In the genomic region with DNA sequence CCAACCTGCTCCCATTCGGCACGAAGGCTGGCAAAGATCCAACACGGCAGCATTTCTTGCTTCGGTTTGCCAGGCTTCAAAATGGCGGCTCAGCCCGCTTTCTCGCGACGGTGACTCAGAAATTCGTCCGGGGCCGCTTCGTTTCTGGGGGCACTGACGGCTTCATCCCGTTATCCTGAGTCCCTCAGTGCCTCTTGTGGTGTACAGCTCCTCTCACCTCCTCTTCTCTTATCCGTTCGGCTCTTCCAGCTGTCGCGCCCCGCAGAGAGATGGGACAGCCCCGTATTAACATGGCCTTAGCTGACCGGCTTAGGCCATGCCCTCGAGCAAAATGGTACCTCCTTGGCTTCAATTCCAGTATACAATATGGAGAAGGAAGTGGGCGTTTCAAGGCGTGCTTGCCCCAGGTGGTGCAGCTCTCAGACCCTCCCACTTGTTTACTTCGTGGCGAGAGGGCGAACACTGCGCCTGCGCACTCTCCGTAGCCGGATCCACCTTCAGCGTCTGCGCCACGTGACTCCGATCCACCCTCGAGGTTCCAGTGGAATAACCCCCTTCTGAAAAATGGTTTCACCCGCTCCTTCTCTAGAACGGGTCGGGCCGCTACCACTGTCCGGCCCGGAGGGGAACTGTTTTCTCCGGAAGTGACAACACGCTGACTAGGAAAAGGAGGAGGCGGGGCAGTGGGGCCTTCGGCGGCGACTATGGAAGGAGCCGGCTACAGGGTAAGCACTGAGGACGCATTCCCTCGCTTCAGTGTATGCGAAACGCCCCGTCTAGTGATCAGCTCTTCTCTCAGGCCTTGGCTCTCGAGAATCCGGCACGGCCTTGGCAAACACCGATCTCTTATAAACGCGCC, we compare ENCODE assay signal across 8 cellular contexts. TPM values are rescaled to one million over a fixed set of nuclear protein-coding genes. Genes with fewer than 3 reads are reported as not detected.
A peak's percentile ranks its signal among the peaks of the same experiment; 100 is the strongest.
DNase-seq lines count a peak whose midpoint lies in the region; ATAC-seq and TF ChIP-seq lines count a peak whose summit lies in the region.

A gene (minus strand): TSS at position 336 of the 859 bp plus-strand sequence. CDS start 4,060 bp downstream, outside the sequence.
A gene (plus strand): TSS at position 683 of the 859 bp plus-strand sequence. CDS start 22 bp downstream, at position 705.

- H3K9me3 ChIP-seq in SK-N-MC (ENCODE audit: low read depth, low read length) (no peaks in the 10 kb centered on the region), gastroesophageal sphincter (no peaks in the 10 kb centered on the region), neutrophil (no peaks in the 10 kb centered on the region)

- peak within 1 kb of the TSS; percentile 100 for H3K9ac ChIP-seq in SK-N-MC (ENCODE audit: insufficient read length)

- DNase-seq in GM06990 (ENCODE audit: extremely low read depth, insufficient read length) (peak; percentile 100), NCI-H1048 (lab: John Stamatoyannopoulos, UW) (peak; percentile 99), SK-N-MC (ENCODE audit: low read depth, low spot score) (peak; percentile 100), substantia nigra (lab: John Stamatoyannopoulos, UW) (peak; percentile 96 to 100 (median 99))
- peak; percentile 99 for DNase-seq in activated naive CD4-positive, alpha-beta T cell treated with anti-CD3 and anti-CD28 coated beads, Interleukin-2, amount 10 ng/mL, durations not matched to agents 7 days and 5 days

- no peak within 1 kb of the TSS for H3K4me3 Mint-ChIP-seq in activated naive CD4-positive, alpha-beta T cell treated with anti-CD3 and anti-CD28 coated beads, Interleukin-2, amount 10 ng/mL, durations not matched to agents 7 days and 5 days

- peak; percentile 77 to 91 for TF ChIP-seq POLR2A in gastroesophageal sphincter (IDR thresholded peaks at IDR 0.05)

- H3K4me1 ChIP-seq in gastroesophageal sphincter (peaks cover 0 to 61% (median 18%) of the 10 kb centered on the region in 3 donors), neutrophil (ENCODE audit: control insufficient read depth in 1 of 2, insufficient read depth in 1 of 2, low read depth in 1 of 2, low read length in 1 of 2) (peaks cover 21 to 23% of the 10 kb centered on the region in 2 experiments)

- H3K27me3 ChIP-seq in GM06990 (replicated peaks; ENCODE audit: control insufficient read depth, insufficient read depth, low read length): no peaks in the 10 kb centered on the region
- H3K27me3 ChIP-seq in gastroesophageal sphincter: no peaks in the 10 kb centered on the region
- no peaks in the 10 kb centered on the region for H3K27me3 ChIP-seq in neutrophil

- H3K36me3 ChIP-seq in GM06990 (ENCODE audit: control insufficient read depth, insufficient read depth, low read length) (peaks cover 22% of the 10 kb centered on the region), SK-N-MC (ENCODE audit: insufficient read depth, low read length) (peaks cover 28% of the 10 kb centered on the region), gastroesophageal sphincter (peaks cover 0 to 58% of the 10 kb centered on the region in 2 donors), neutrophil (peaks cover 22% of the 10 kb centered on the region)

- H3K27ac Mint-ChIP-seq in activated naive CD4-positive, alpha-beta T cell treated with anti-CD3 and anti-CD28 coated beads, Interleukin-2, amount 10 ng/mL, durations not matched to agents 7 days and 5 days: no peak within 1 kb of the TSS

- H3K36me3 Mint-ChIP-seq in activated naive CD4-positive, alpha-beta T cell treated with anti-CD3 and anti-CD28 coated beads, Interleukin-2, amount 10 ng/mL, durations not matched to agents 7 days and 5 days: peaks cover 27% of the 10 kb centered on the region

- WGBS in gastroesophageal sphincter (ENCODE audit: low coverage in 1 of 2), 2 donors: 0 to 1% methylated on average over 21 to 44 of the region's 61 CpGs

- H3K4me1 Mint-ChIP-seq in activated naive CD4-positive, alpha-beta T cell treated with anti-CD3 and anti-CD28 coated beads, Interleukin-2, amount 10 ng/mL, durations not matched to agents 7 days and 5 days: peaks cover 30% of the 10 kb centered on the region

- ATAC-seq in HG02571 (IDR thresholded peaks at IDR 0.05; ENCODE audit: unreplicated experiment) (peak; percentile 55), gastroesophageal sphincter (peak; percentile 82)

- TF ChIP-seq CTCF in GM06990 (IDR thresholded peaks at IDR 0.05; ENCODE audit: insufficient read depth, low read length, poor library complexity, severe bottlenecking) (no peak), gastroesophageal sphincter (IDR thresholded peaks at IDR 0.05) (no peak), neutrophil (IDR thresholded peaks at IDR 0.05) (peak; percentile 7)

- no peaks in the 10 kb centered on the region for H3K27me3 Mint-ChIP-seq in activated naive CD4-positive, alpha-beta T cell treated with anti-CD3 and anti-CD28 coated beads, Interleukin-2, amount 10 ng/mL, durations not matched to agents 7 days and 5 days

- H3K4me3 ChIP-seq in GM06990 (replicated peaks; ENCODE audit: low read depth, low read length): peak within 1 kb of the TSS; percentile 98
- peak within 1 kb of the TSS; percentile 100 for H3K4me3 ChIP-seq in SK-N-MC
- H3K4me3 ChIP-seq in gastroesophageal sphincter: peak within 1 kb of the TSS; percentile 79 to 88
- H3K4me3 ChIP-seq in neutrophil (ENCODE audit: low read depth in 1 of 2, low read length in 1 of 2): peak within 1 kb of the TSS; percentile 99

- no peak for TF ChIP-seq EP300 in gastroesophageal sphincter (IDR thresholded peaks at IDR 0.05)

- no peaks in the 10 kb centered on the region for H3K9me3 Mint-ChIP-seq in activated naive CD4-positive, alpha-beta T cell treated with anti-CD3 and anti-CD28 coated beads, Interleukin-2, amount 10 ng/mL, durations not matched to agents 7 days and 5 days

- CTCF ChIA-PET in activated naive CD4-positive, alpha-beta T cell treated with anti-CD3 and anti-CD28 coated beads, Interleukin-2, amount 10 ng/mL, durations not matched to agents 7 days and 5 days (lab: Charles Lee): interaction anchor here (0.8 kb wide), 1 partner anchor 160 kb away, joined by 4 read pairs; no protein-coding TSS in a partner anchor

- H3K27ac ChIP-seq in SK-N-MC (peak within 1 kb of the TSS; percentile 99), gastroesophageal sphincter (peak within 1 kb of the TSS; percentile 94 to 100 (median 99)), neutrophil (peak within 1 kb of the TSS; percentile 95), substantia nigra (ENCODE audit: low read depth, low read length, poor library complexity, severe bottlenecking) (peak within 1 kb of the TSS; percentile 99)

RNA-seq across cellular contexts. Expression of the first gene that starts in this region (rescaled TPM):
- 10 to 100 TPM; 14.4 to 24.6 (median 19.7) TPM for total RNA-seq in gastroesophageal sphincter

RNA-seq across cellular contexts. Expression of the second gene that starts in this region (rescaled TPM):
- total RNA-seq in gastroesophageal sphincter: 10 to 100 TPM; 25.1 to 41.9 (median 37.3) TPM

Comparison
In these comparisons a context has a peak if more than half of its experiments do, and no peak if none do; other contexts are left out.
1. Peak in every context shown above with its lines: DNase-seq, ATAC-seq, H3K4me3 ChIP-seq and H3K27ac ChIP-seq.